ENCODE assay signal across 13 cellular contexts in genomic region chr19:37963190-37963947, GRCh38. TPM values are rescaled to one million over a fixed set of nuclear protein-coding genes. Genes with fewer than 3 reads are reported as not detected.
DNase-seq lines count a peak whose midpoint lies in the region; ATAC-seq, FAIRE-seq and TF ChIP-seq lines count a peak whose summit lies in the region.
"Had no signal": no experiment of that assay in that cellular context is flagged by ENCODE, and none has a peak within 500 bp of the region (broad histone marks: within the 10 kb centered on the region; RNA-seq: fewer than 3 reads in every experiment).

No MANE protein-coding gene starts in this region.

- 0 out of 2 replicates have a peak overlapping the region, but pooled peaks have one; percentile 12 for H3K4me3 ChIP-seq in DOHH2 (ENCODE audit: low read length)
- no peak overlapping the region for H3K4me3 ChIP-seq in MG63
- no peak overlapping the region for H3K4me3 ChIP-seq in GM12878
- H3K4me3 ChIP-seq in small intestine (ENCODE audit: low read depth in 1 of 2, low read length in 2 of 2): no peak overlapping the region
- H3K4me3 ChIP-seq: cardiac muscle cell, heart left ventricle had no signal

- CTCF ChIA-PET in GM12878 (lab: Yijun Ruan, JAX): interaction anchor here (0.7 to 2.3 kb wide), 16 partner anchors 11 to 87 kb away, joined by 3 to 16 read pairs (median 4); partner anchors contain the start of genes SIPA1L3 and WDR87

- no peak for TF ChIP-seq EP300 in GM12878 (IDR thresholded peaks at IDR 0.05; ENCODE audit: borderline replicate concordance in 1 of 2, control insufficient read depth in 1 of 2, low read depth in 2 of 2, low read length in 2 of 2)

- 89% methylated on average over 4 of the region's 4 CpGs for WGBS in GM12878 (ENCODE audit: insufficient coverage, insufficient replicate concordance, low lambda C conversion rate, missing lambda C conversion rate)
- 90 to 100% (median 95%) methylated on average over 4 of the region's 4 CpGs for WGBS in small intestine, 3 donors

- SMC1A ChIA-PET in GM12878 (lab: Charles Lee; ENCODE audit: uncharacterized antibody, unreplicated experiment): interaction anchor here (0.8 to 6.9 kb wide), 20 partner anchors 9 to 84 kb away, joined by 3 to 48 read pairs (median 4); partner anchors contain the start of genes SIPA1L3 and WDR87

- H3K27ac ChIP-seq in DOHH2 (ENCODE audit: low read depth, low read length) (peak overlapping the region; percentile 94), GM12878 (ENCODE audit: control insufficient read depth, insufficient read depth) (peak overlapping the region; percentile 45), small intestine (ENCODE audit: low read depth in 1 of 2, low read length in 1 of 2) (no peak overlapping the region)
- H3K27ac ChIP-seq: cardiac muscle cell had no signal

- BruUV-seq in GM12878 (replicated peaks; lab: Mats Ljungman, UMichigan): no TSS peak

- peak overlapping the region; percentile 31; the same call in 1 of the 2 replicates for H3K9ac ChIP-seq in GM12878 (ENCODE audit: control insufficient read depth, insufficient read depth, low read length)

- ATAC-seq in GM12878: peak; percentile 59

- TF ChIP-seq CTCF in DOHH2 (IDR thresholded peaks at IDR 0.05; ENCODE audit: low read depth, low read length, poor library complexity, severe bottlenecking) (peak; percentile 6), GM12878 (IDR thresholded peaks at IDR 0.05 in 2 of 3, conservative IDR thresholded peaks at IDR 0.05 in 1 of 3; ENCODE audit: control insufficient read depth in 2 of 3, extremely low read depth in 1 of 3, insufficient read depth in 1 of 3, low read depth in 3 of 3, low read length in 3 of 3) (peak in 1 of 3 experiments; percentile 9; a peak in 1 of 6 replicates)

- H3K27me3 ChIP-seq in DOHH2 (ENCODE audit: control insufficient read depth, low read length) (no peaks in the 10 kb centered on the region), MG63 (no peaks in the 10 kb centered on the region), GM12878 (replicated peaks in 1 of 2; ENCODE audit: control insufficient read depth in 2 of 2, insufficient read depth in 2 of 2, low read length in 1 of 2) (no peaks in the 10 kb centered on the region), small intestine (ENCODE audit: control insufficient read depth in 2 of 2, insufficient read depth in 2 of 2, low read length in 2 of 2) (no peaks in the 10 kb centered on the region)
- H3K27me3 ChIP-seq: cardiac muscle cell, heart left ventricle had no signal

- DNase-seq in MG63 (peak; percentile 67), GM12878 (ENCODE audit: low read depth, low spot score) (no peak), myocyte (ENCODE audit: low read depth) (peak; percentile 86), small intestine (no peak), COLO668 (lab: John Stamatoyannopoulos, UW; ENCODE audit: unreplicated experiment) (no peak), T-helper 9 cell (no peak), T1000 (lab: John Stamatoyannopoulos, UW) (no peak)
- DNase-seq: heart left ventricle, NCI-H2029 had no signal

- H3K79me2 ChIP-seq in DOHH2 (ENCODE audit: control insufficient read depth, low read length): peaks cover 86% of the 10 kb centered on the region
- peaks cover 75% of the 10 kb centered on the region for H3K79me2 ChIP-seq in GM12878 (ENCODE audit: control insufficient read depth, insufficient read depth, low read length)

- H3K9me2 ChIP-seq in DOHH2 (replicated peaks; ENCODE audit: control insufficient read depth, low read length): no peaks in the 10 kb centered on the region

- H3K4me2 ChIP-seq in DOHH2 (ENCODE audit: low read length): peak overlapping the region; percentile 70
- 0 out of 2 replicates have a peak overlapping the region, but pooled peaks have one; percentile 49 for H3K4me2 ChIP-seq in GM12878 (ENCODE audit: control insufficient read depth, insufficient read depth)

- no peak overlapping the region for H2AFZ ChIP-seq in GM12878 (ENCODE audit: control insufficient read depth, low read depth, low read length)

- POLR2A ChIA-PET in GM12878 (lab: Charles Lee): interaction anchor here (0.5 to 4.9 kb wide), 16 partner anchors 9 to 96 kb away, joined by 3 to 47 read pairs (median 4); partner anchors contain the start of genes SIPA1L3 and WDR87

- TF ChIP-seq POLR2A in GM12878 (IDR thresholded peaks at IDR 0.05; ENCODE audit: low read depth, low read length): no peak

- intact Hi-C loops in GM12878 (cut with micrococcal nuclease; ENCODE audit: unreplicated experiment): loop anchor here (5.0 kb wide), 1 partner anchor 84 kb away; no protein-coding TSS in a partner anchor

- no peak for TF ChIP-seq RAD21 in GM12878 (IDR thresholded peaks at IDR 0.05; ENCODE audit: insufficient read depth, low read depth, low read length)

- no peaks in the 10 kb centered on the region for H4K20me1 ChIP-seq in DOHH2 (ENCODE audit: control insufficient read depth, insufficient read depth, low read depth, low read length)
- H4K20me1 ChIP-seq in GM12878 (ENCODE audit: control insufficient read depth, insufficient read depth): no peaks in the 10 kb centered on the region

- H3F3A ChIP-seq in DOHH2 (ENCODE audit: control insufficient read depth, insufficient read depth): peaks cover 34% of the 10 kb centered on the region

- H3K36me3 ChIP-seq in DOHH2 (ENCODE audit: control insufficient read depth, low read length) (peaks cover 6% of the 10 kb centered on the region), MG63 (no peaks in the 10 kb centered on the region), GM12878 (ENCODE audit: control insufficient read depth in 2 of 2, insufficient read depth in 2 of 2, low read length in 1 of 2) (peaks cover 5 to 9% of the 10 kb centered on the region in 2 experiments; a peak in 3 of 4 replicates), small intestine (ENCODE audit: control insufficient read depth in 2 of 2, insufficient read depth in 2 of 2, low read length in 2 of 2) (no peaks in the 10 kb centered on the region)
- H3K36me3 ChIP-seq: cardiac muscle cell, heart left ventricle had no signal

- RAD21 ChIA-PET in GM12878 (lab: Charles Lee; ENCODE audit: unreplicated experiment): interaction anchor here (0.6 to 4.3 kb wide), 13 partner anchors 9 to 95 kb away, joined by 3 to 38 read pairs (median 6); partner anchors contain the start of genes SIPA1L3 and WDR87

- in situ Hi-C loops in GM12878 (cut with MboI): no loop called here

- H3K4me1 ChIP-seq in DOHH2 (ENCODE audit: control insufficient read depth, low read length) (peaks cover 59% of the 10 kb centered on the region), GM12878 (ENCODE audit: control insufficient read depth, insufficient read depth, low read length) (peaks cover 45% of the 10 kb centered on the region), small intestine (ENCODE audit: control insufficient read depth in 2 of 2, insufficient read depth in 1 of 2, low read depth in 1 of 2, low read length in 1 of 2) (peaks cover 0 to 3% of the 10 kb centered on the region in 2 donors)

- FAIRE-seq in GM12878 (lab: Jason Lieb, UNC) (no peak), small intestine (lab: Jason Lieb, UNC) (no peak)

- H3K9me3 ChIP-seq in DOHH2 (ENCODE audit: control insufficient read depth, insufficient read depth, low read length) (peaks cover 6% of the 10 kb centered on the region), MG63 (peaks cover 9% of the 10 kb centered on the region), GM12878 (replicated peaks; ENCODE audit: control insufficient read depth, insufficient read depth, low read length) (peaks cover 7% of the 10 kb centered on the region), small intestine (ENCODE audit: control insufficient read depth, low read depth) (no peaks in the 10 kb centered on the region)

RNA-seq across cellular contexts. Expression of gene SIPA1L3, which starts 56.4 kb away (rescaled TPM):
- 13.8 and 18.0 TPM in 2 replicates for total RNA-seq in MG63 (2014; rRNA removed; shearing (Covaris generic); ENCODE audit: low replicate concordance)
- 281 and 318 TPM in 2 replicates for total RNA-seq in GM12878 (2013; cell fraction: nucleolus; rRNA removed)
- 21.8 and 23.7 TPM in 2 replicates for total RNA-seq in GM12878 (2014; rRNA removed)
- 25.1 and 25.2 TPM in 2 replicates for total RNA-seq in GM12878 (2014; rRNA removed; fragmentation: Illumina TruSeq; extraction: Trizol)
- total RNA-seq in GM12878 (2021): 66.2 and 71.1 TPM in 2 replicates
- 10.4 TPM for polyA plus RNA-seq in GM12878 (2011; ENCODE audit: low read depth)
- polyA plus RNA-seq in GM12878 (2011; rRNA removed): 8.5 and 14.3 TPM in 2 replicates
- 10.2 and 16.8 TPM in 2 replicates for polyA plus RNA-seq in GM12878 (2011; cell fraction: cytosol; rRNA removed)
- 17.8 and 28.7 TPM in 2 replicates for polyA plus RNA-seq in GM12878 (2011; cell fraction: nucleus; rRNA removed)
- polyA plus RNA-seq in GM12878 (2012): 19.0 and 28.9 TPM in 2 replicates
- polyA plus RNA-seq in GM12878 (2014; fragmentation: Illumina TruSeq; extraction: Trizol): 14.5 and 19.1 TPM in 2 replicates
- under 1 TPM; 0.24 to 0.63 TPM for polyA plus RNA-seq in GM12878 (2014; fragmentation: Nextera tagmentation; extraction: Ambion mirVana)
- polyA plus RNA-seq in GM12878 (2014; rRNA removed): 19.2 and 24.2 TPM in 2 replicates
- 10 to 100 TPM; 17.7 to 23.3 TPM for polyA plus RNA-seq in GM12878 (2016; fragmentation: Nextera tagmentation; extraction: Ambion mirVana)
- 33.6 and 41.5 TPM in 2 replicates for polyA minus RNA-seq in GM12878 (2011; rRNA and poly(A)+ RNA removed)
- 32.3 and 34.3 TPM in 2 replicates for polyA minus RNA-seq in GM12878 (2011; cell fraction: cytosol; rRNA and poly(A)+ RNA removed)
- 23.3 and 46.3 TPM in 2 replicates for polyA minus RNA-seq in GM12878 (2011; cell fraction: nucleus; rRNA and poly(A)+ RNA removed)
- 15.1 and 17.0 TPM in 2 replicates for total RNA-seq in myocyte
- 10.0 TPM for polyA plus RNA-seq in myocyte (2012)
- polyA plus RNA-seq in small intestine: 10 to 100 TPM; 19.2 to 36.2 (median 31.9) TPM

RNA-seq across cellular contexts. Expression of gene WDR87, which starts 57.0 kb away (rescaled TPM):
- total RNA-seq in MG63 (2014; rRNA removed; shearing (Covaris generic); ENCODE audit: low replicate concordance): not detected in 2 replicates
- total RNA-seq in GM12878 (2013; cell fraction: nucleolus; rRNA removed): not detected in 2 replicates
- total RNA-seq in GM12878 (2014; rRNA removed): under 0.01 TPM in 1 of 2 replicates, not detected in the other
- not detected in 2 replicates for total RNA-seq in GM12878 (2014; rRNA removed; fragmentation: Illumina TruSeq; extraction: Trizol)
- not detected in 2 replicates for total RNA-seq in GM12878 (2021)
- polyA plus RNA-seq in GM12878 (2011; ENCODE audit: low read depth): not detected
- polyA plus RNA-seq in GM12878 (2011; rRNA removed): not detected in 2 replicates
- polyA plus RNA-seq in GM12878 (2011; cell fraction: cytosol; rRNA removed): not detected in 2 replicates
- polyA plus RNA-seq in GM12878 (2011; cell fraction: nucleus; rRNA removed): not detected in 2 replicates
- not detected in 2 replicates for polyA plus RNA-seq in GM12878 (2012)
- 0.03 TPM in 1 of 2 replicates, not detected in the other for polyA plus RNA-seq in GM12878 (2014; fragmentation: Illumina TruSeq; extraction: Trizol)
- not detected for polyA plus RNA-seq in GM12878 (2014; fragmentation: Nextera tagmentation; extraction: Ambion mirVana)
- polyA plus RNA-seq in GM12878 (2014; rRNA removed): not detected in 2 replicates
- not detected for polyA plus RNA-seq in GM12878 (2016; fragmentation: Nextera tagmentation; extraction: Ambion mirVana)
- not detected in 2 replicates for polyA minus RNA-seq in GM12878 (2011; rRNA and poly(A)+ RNA removed)
- not detected in 2 replicates for polyA minus RNA-seq in GM12878 (2011; cell fraction: cytosol; rRNA and poly(A)+ RNA removed)
- polyA minus RNA-seq in GM12878 (2011; cell fraction: nucleus; rRNA and poly(A)+ RNA removed): not detected in 2 replicates
- total RNA-seq in myocyte: not detected in 2 replicates
- not detected for polyA plus RNA-seq in myocyte (2012)
- polyA plus RNA-seq in small intestine: not detected
- total RNA-seq: cardiac muscle cell, heart left ventricle, SK-MEL-5, skeletal muscle tissue had no signal
- polyA plus RNA-seq: cardiac muscle cell, heart left ventricle had no signal

Comparison
In these comparisons a context has a peak if more than half of its experiments do, and no peak if none do; other contexts are left out.
1. H3K27ac ChIP-seq: peak in DOHH2 (single experiment) and GM12878 (single experiment); none in small intestine (0 of 2).
2. DNase-seq: peak in MG63 (single experiment) and myocyte (single experiment); none in GM12878 (single experiment), small intestine (single experiment), COLO668 (single experiment), T-helper 9 cell (single experiment) and T1000 (single experiment).